ENCODE assay signal across 12 cellular contexts in genomic region chr4:4457803-4458550, GRCh38.
DNase-seq lines count a peak whose midpoint lies in the region; TF ChIP-seq lines count a peak whose summit lies in the region.
"Had no signal": no experiment of that assay in that cellular context is flagged by ENCODE, and none has a peak within 500 bp of the region (broad histone marks: within the 10 kb centered on the region; RNA-seq: fewer than 3 reads in every experiment).

No MANE protein-coding gene starts in this region.

- no peaks in the 10 kb centered on the region for H3K79me2 ChIP-seq in Karpas-422 (ENCODE audit: low read length)

- H3K4me1 ChIP-seq in Karpas-422 (ENCODE audit: low read length) (peaks cover 58% of the 10 kb centered on the region), Caco-2 (no peaks in the 10 kb centered on the region)

- H3K36me3 ChIP-seq in Karpas-422 (ENCODE audit: insufficient read depth, low read length) (peaks cover 2% of the 10 kb centered on the region; the same call in 1 of the 2 replicates), brain microvascular endothelial cell (replicated peaks) (peaks cover 12% of the 10 kb centered on the region), kidney epithelial cell (ENCODE audit: control insufficient read depth, insufficient read depth, low read length) (no peaks in the 10 kb centered on the region), Caco-2 (ENCODE audit: control insufficient read depth, insufficient read depth, low read length) (no peaks in the 10 kb centered on the region)

- H3K4me1 Mint-ChIP-seq in glutamatergic neuron (ENCODE audit: low read depth, unreplicated experiment) (peaks cover 4% of the 10 kb centered on the region), Caco-2 (ENCODE audit: low read depth, unreplicated experiment) (peaks cover 9% of the 10 kb centered on the region)

- H3K27me3 Mint-ChIP-seq in glutamatergic neuron (ENCODE audit: unreplicated experiment) (peaks cover 3% of the 10 kb centered on the region), Caco-2 (ENCODE audit: insufficient read depth, unreplicated experiment) (no peaks in the 10 kb centered on the region)
- H3K27me3 Mint-ChIP-seq: activated naive CD4-positive, alpha-beta T cell treated with anti-CD3 and anti-CD28 coated beads, Interleukin-2, amount 10 ng/mL, durations not matched to agents 7 days and 5 days; type B pancreatic cell had no signal

- in situ Hi-C loops in brain microvascular endothelial cell (cut with HindIII; ENCODE audit: low pct_ligation_motif_present, low sequenced_read_pairs): no loop called here

- no peaks in the 10 kb centered on the region for H3K36me3 Mint-ChIP-seq in glutamatergic neuron (ENCODE audit: unreplicated experiment)
- H3K36me3 Mint-ChIP-seq in Caco-2 (ENCODE audit: insufficient read depth, unreplicated experiment): peaks cover 5% of the 10 kb centered on the region

- intact Hi-C loops in Caco-2 (cut with micrococcal nuclease; ENCODE audit: unreplicated experiment): no loop called here

- POLR2A ChIA-PET in Caco-2 (lab: Charles Lee): no interaction called here

- H3K27ac Mint-ChIP-seq in glutamatergic neuron (ENCODE audit: unreplicated experiment) (no peak overlapping the region), Caco-2 (ENCODE audit: unreplicated experiment) (no peak overlapping the region)
- H3K27ac Mint-ChIP-seq: activated naive CD4-positive, alpha-beta T cell treated with anti-CD3 and anti-CD28 coated beads, Interleukin-2, amount 10 ng/mL, durations not matched to agents 7 days and 5 days; type B pancreatic cell had no signal

- H2AFZ ChIP-seq in Karpas-422 (ENCODE audit: low read length): no peak overlapping the region

- CTCF ChIA-PET in Caco-2 (lab: Charles Lee): no interaction called here

- H4K20me1 ChIP-seq in Karpas-422 (ENCODE audit: insufficient read depth, low read depth, low read length): peaks cover 11% of the 10 kb centered on the region; the same call in 1 of the 2 replicates

- no TSS peak for BruUV-seq in Caco-2 (replicated peaks; lab: Mats Ljungman, UMichigan)

- no peaks in the 10 kb centered on the region for H3K9me2 ChIP-seq in Karpas-422 (replicated peaks; ENCODE audit: insufficient read depth, low read length)

- peak overlapping the region; percentile 70 for H3K4me2 ChIP-seq in Karpas-422 (ENCODE audit: low read depth, low read length, poor library complexity, severe bottlenecking)

- peak overlapping the region; percentile 3; the same call in 1 of the 2 replicates for H3K9ac ChIP-seq in Karpas-422 (ENCODE audit: low read length)

- H3K9me3 Mint-ChIP-seq in glutamatergic neuron (ENCODE audit: unreplicated experiment): no peaks in the 10 kb centered on the region
- no peaks in the 10 kb centered on the region for H3K9me3 Mint-ChIP-seq in Caco-2 (ENCODE audit: unreplicated experiment)
- H3K9me3 Mint-ChIP-seq: activated naive CD4-positive, alpha-beta T cell treated with anti-CD3 and anti-CD28 coated beads, Interleukin-2, amount 10 ng/mL, durations not matched to agents 7 days and 5 days; type B pancreatic cell had no signal

- H3K4me3 ChIP-seq in Karpas-422 (ENCODE audit: low read length) (peak overlapping the region; percentile 38), brain microvascular endothelial cell (ENCODE audit: low read depth, low read length) (no peak overlapping the region), kidney epithelial cell (ENCODE audit: low read depth, low read length) (no peak overlapping the region), Caco-2 (ENCODE audit: low read depth, low read length) (no peak overlapping the region)

- peak; percentile 51 for DNase-seq in AG08396 (ENCODE audit: low spot score)
- no peak for DNase-seq in Karpas-422
- peak; percentile 79 for DNase-seq in brain microvascular endothelial cell
- peak; percentile 44 for DNase-seq in kidney epithelial cell (ENCODE audit: low read depth)
- DNase-seq in glutamatergic neuron: no peak
- DNase-seq in NCI-H345 (lab: John Stamatoyannopoulos, UW): no peak
- no peak for DNase-seq in NCI-H128 (lab: John Stamatoyannopoulos, UW; ENCODE audit: unreplicated experiment)
- DNase-seq in Caco-2: no peak
- DNase-seq: activated naive CD4-positive, alpha-beta T cell treated with anti-CD3 and anti-CD28 coated beads, Interleukin-2, amount 10 ng/mL, durations not matched to agents 7 days and 5 days; BE2C; posterior cingulate gyrus had no signal

- H3K4me3 Mint-ChIP-seq in glutamatergic neuron (ENCODE audit: unreplicated experiment) (no peak overlapping the region), Caco-2 (ENCODE audit: unreplicated experiment) (no peak overlapping the region)
- H3K4me3 Mint-ChIP-seq: activated naive CD4-positive, alpha-beta T cell treated with anti-CD3 and anti-CD28 coated beads, Interleukin-2, amount 10 ng/mL, durations not matched to agents 7 days and 5 days; type B pancreatic cell had no signal

- H3K27ac ChIP-seq in Karpas-422 (ENCODE audit: low read length): peak overlapping the region; percentile 87
- H3K27ac ChIP-seq in brain microvascular endothelial cell: peak overlapping the region; percentile 70

- no peaks in the 10 kb centered on the region for H3K27me3 ChIP-seq in Karpas-422 (ENCODE audit: low read length)
- H3K27me3 ChIP-seq in brain microvascular endothelial cell (replicated peaks): no peaks in the 10 kb centered on the region
- H3K27me3 ChIP-seq in kidney epithelial cell (ENCODE audit: control insufficient read depth, insufficient read depth, low read length): no peaks in the 10 kb centered on the region
- H3K27me3 ChIP-seq in Caco-2 (replicated peaks; ENCODE audit: control insufficient read depth, insufficient read depth, low read length): no peaks in the 10 kb centered on the region
- H3K27me3 ChIP-seq: BE2C had no signal

- TF ChIP-seq CTCF in brain microvascular endothelial cell (IDR thresholded peaks at IDR 0.05; ENCODE audit: low read depth, low read length, missing control alignments) (peak; percentile 9), kidney epithelial cell (IDR thresholded peaks at IDR 0.05; ENCODE audit: insufficient read depth, low read length, poor library complexity, severe bottlenecking) (no peak), glutamatergic neuron (IDR thresholded peaks at IDR 0.05; ENCODE audit: partially characterized antibody, unreplicated experiment) (no peak), Caco-2 (IDR thresholded peaks at IDR 0.05; ENCODE audit: insufficient read depth in 1 of 2, low read depth in 1 of 2, low read length in 1 of 2, severe bottlenecking in 1 of 2, unreplicated experiment in 1 of 2) (no peak)

- H3K9me3 ChIP-seq in Karpas-422 (ENCODE audit: low read length) (no peaks in the 10 kb centered on the region), Caco-2 (no peaks in the 10 kb centered on the region)
- H3K9me3 ChIP-seq: BE2C had no signal

Comparison
In these comparisons a context has a peak if more than half of its experiments do, and no peak if none do; other contexts are left out.
1. DNase-seq: peak in AG08396 (single experiment), brain microvascular endothelial cell (single experiment) and kidney epithelial cell (single experiment); none in Karpas-422 (single experiment), glutamatergic neuron (single experiment), NCI-H345 (single experiment), NCI-H128 (single experiment) and Caco-2 (0 of 2).